Comparison of ENCODE assay signal across 1 cellular context in the genomic region with DNA sequence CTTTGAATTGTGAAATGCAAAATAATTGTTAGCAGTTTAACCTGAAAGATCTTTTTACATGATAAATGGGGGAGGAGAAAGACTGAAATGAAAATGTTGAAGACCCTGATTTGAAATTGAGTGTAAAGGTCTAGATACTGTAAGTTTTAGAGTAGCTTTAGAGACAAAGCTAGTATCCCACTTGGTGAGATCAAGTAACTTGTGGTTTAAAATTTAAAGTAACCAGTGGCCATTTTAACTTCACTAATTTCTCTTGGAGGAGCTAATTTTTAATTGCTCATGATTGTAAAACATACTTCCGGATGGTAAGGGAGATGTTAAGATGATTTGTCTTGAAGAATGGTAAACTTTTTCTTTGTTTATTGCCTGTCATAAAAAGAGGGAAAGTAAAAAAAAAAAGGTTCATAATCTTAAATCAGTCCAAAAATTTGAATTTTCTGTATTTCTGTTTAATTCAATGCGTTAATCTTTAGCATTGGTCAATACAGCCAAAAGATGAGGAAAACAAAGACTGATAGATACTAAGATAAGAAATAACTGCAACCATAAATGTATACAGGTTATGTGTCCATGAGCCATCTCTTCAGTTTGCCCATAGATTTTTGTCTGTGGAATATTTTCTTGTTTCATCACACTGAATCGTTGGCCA.
TF ChIP-seq lines count a peak whose summit lies in the region.

No MANE protein-coding gene starts in this region.

TF ChIP-seq in HCT116, 20 proteins besides CTCF, POLR2A, EP300 and RAD21 (continued from another document):
- TF ChIP-seq, protein P1, sequence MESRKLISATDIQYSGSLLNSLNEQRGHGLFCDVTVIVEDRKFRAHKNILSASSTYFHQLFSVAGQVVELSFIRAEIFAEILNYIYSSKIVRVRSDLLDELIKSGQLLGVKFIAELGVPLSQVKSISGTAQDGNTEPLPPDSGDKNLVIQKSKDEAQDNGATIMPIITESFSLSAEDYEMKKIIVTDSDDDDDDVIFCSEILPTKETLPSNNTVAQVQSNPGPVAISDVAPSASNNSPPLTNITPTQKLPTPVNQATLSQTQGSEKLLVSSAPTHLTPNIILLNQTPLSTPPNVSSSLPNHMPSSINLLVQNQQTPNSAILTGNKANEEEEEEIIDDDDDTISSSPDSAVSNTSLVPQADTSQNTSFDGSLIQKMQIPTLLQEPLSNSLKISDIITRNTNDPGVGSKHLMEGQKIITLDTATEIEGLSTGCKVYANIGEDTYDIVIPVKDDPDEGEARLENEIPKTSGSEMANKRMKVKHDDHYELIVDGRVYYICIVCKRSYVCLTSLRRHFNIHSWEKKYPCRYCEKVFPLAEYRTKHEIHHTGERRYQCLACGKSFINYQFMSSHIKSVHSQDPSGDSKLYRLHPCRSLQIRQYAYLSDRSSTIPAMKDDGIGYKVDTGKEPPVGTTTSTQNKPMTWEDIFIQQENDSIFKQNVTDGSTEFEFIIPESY (IDR thresholded peaks at IDR 0.05; ENCODE audit: extremely low read depth, insufficient replicate concordance, low read length) = no peak
- TF ChIP-seq POLR2AphosphoS5 (IDR thresholded peaks at IDR 0.05; ENCODE audit: low read depth, low read length) (no peak), EGR1 (IDR thresholded peaks at IDR 0.05; ENCODE audit: low read depth) (no peak)
TF ChIP-seq in HCT116: peak in this region for 0.
